ENCODE assay signal across 14 cellular contexts in genomic region chrX:152674652-152675051, GRCh38. TPM values are rescaled to one million over a fixed set of nuclear protein-coding genes. Genes with fewer than 3 reads are reported as not detected.
"Had no signal": no experiment of that assay in that cellular context is flagged by ENCODE, and none has a peak within 500 bp of the region (broad histone marks: within the 10 kb centered on the region; RNA-seq: fewer than 3 reads in every experiment).

No MANE protein-coding gene starts in this region.

RNA-seq across cellular contexts. Expression of gene MAGEA3, which starts 23.9 kb away (rescaled TPM):
- total RNA-seq: activated B cell treated with CpG ODN at 0.5 μM for 24 hours; activated CD4-positive, alpha-beta memory T cell treated with anti-CD3 and anti-CD28 coated beads for 36 hours; activated CD4-positive, alpha-beta memory T cell treated with anti-CD3 and anti-CD28 coated beads, Interleukin-2, amount 10 ng/mL, durations not matched to agents 7 days and 5 days; activated CD4-positive, alpha-beta T cell treated with anti-CD3 and anti-CD28 coated beads for 36 hours; activated CD4-positive, alpha-beta T cell treated with anti-CD3 and anti-CD28 coated beads, Interleukin-2, amount 10 ng/mL, durations not matched to agents 24 days and 14 days; activated CD4-positive, alpha-beta T cell treated with anti-CD3 and anti-CD28 coated beads, Interleukin-2, amount 10 ng/mL, durations not matched to agents 7 days and 5 days; activated CD8-positive, alpha-beta memory T cell treated with anti-CD3 and anti-CD28 coated beads for 36 hours; activated CD8-positive, alpha-beta memory T cell treated with anti-CD3 and anti-CD28 coated beads, Interleukin-2, amount 10 ng/mL, durations not matched to agents 7 days and 5 days; activated CD8-positive, alpha-beta T cell treated with anti-CD3 and anti-CD28 coated beads for 36 hours; activated CD8-positive, alpha-beta T cell treated with anti-CD3 and anti-CD28 coated beads, Interleukin-2, amount 10 ng/mL, durations not matched to agents 7 days and 5 days; T-helper 1 cell treated with Interleukin-12 subunit alpha and Interleukin-12 subunit beta and Interleukin-4 antibody, amounts not matched to agents 30 ng/mL and 1 ng/mL, for 36 hours; T-helper 17 cell; T-helper 2 cell treated with Interferon-gamma antibody and Interleukin-4, amounts not matched to agents 100 ng/mL and 5 ng/mL, for 36 hours had no signal

RNA-seq across cellular contexts. Expression of gene CSAG2, which starts 34.4 kb away (rescaled TPM):
- total RNA-seq: activated B cell treated with CpG ODN at 0.5 μM for 24 hours; activated CD4-positive, alpha-beta T cell treated with anti-CD3 and anti-CD28 coated beads, Interleukin-2, amount 10 ng/mL, durations not matched to agents 24 days and 14 days; activated CD8-positive, alpha-beta memory T cell treated with anti-CD3 and anti-CD28 coated beads for 36 hours; activated CD8-positive, alpha-beta T cell treated with anti-CD3 and anti-CD28 coated beads for 36 hours; activated CD8-positive, alpha-beta T cell treated with anti-CD3 and anti-CD28 coated beads, Interleukin-2, amount 10 ng/mL, durations not matched to agents 7 days and 5 days; T-helper 1 cell treated with Interleukin-12 subunit alpha and Interleukin-12 subunit beta and Interleukin-4 antibody, amounts not matched to agents 30 ng/mL and 1 ng/mL, for 36 hours; T-helper 17 cell; T-helper 2 cell treated with Interferon-gamma antibody and Interleukin-4, amounts not matched to agents 100 ng/mL and 5 ng/mL, for 36 hours; WTC11 had no signal

RNA-seq across cellular contexts. Expression of gene GABRQ, which starts 37.0 kb away (rescaled TPM):
- total RNA-seq: activated B cell treated with CpG ODN at 0.5 μM for 24 hours; activated CD4-positive, alpha-beta memory T cell treated with anti-CD3 and anti-CD28 coated beads for 36 hours; activated CD4-positive, alpha-beta memory T cell treated with anti-CD3 and anti-CD28 coated beads, Interleukin-2, amount 10 ng/mL, durations not matched to agents 7 days and 5 days; activated CD4-positive, alpha-beta T cell treated with anti-CD3 and anti-CD28 coated beads, Interleukin-2, amount 10 ng/mL, durations not matched to agents 24 days and 14 days; activated CD4-positive, alpha-beta T cell treated with anti-CD3 and anti-CD28 coated beads, Interleukin-2, amount 10 ng/mL, durations not matched to agents 7 days and 5 days; activated CD8-positive, alpha-beta memory T cell treated with anti-CD3 and anti-CD28 coated beads for 36 hours; activated CD8-positive, alpha-beta memory T cell treated with anti-CD3 and anti-CD28 coated beads, Interleukin-2, amount 10 ng/mL, durations not matched to agents 7 days and 5 days; activated CD8-positive, alpha-beta T cell treated with anti-CD3 and anti-CD28 coated beads for 36 hours; activated CD8-positive, alpha-beta T cell treated with anti-CD3 and anti-CD28 coated beads, Interleukin-2, amount 10 ng/mL, durations not matched to agents 7 days and 5 days; T-helper 17 cell had no signal

RNA-seq across cellular contexts. Expression of gene MAGEA2B, which starts 39.8 kb away (rescaled TPM):
- total RNA-seq: activated B cell treated with CpG ODN at 0.5 μM for 24 hours; activated CD4-positive, alpha-beta memory T cell treated with anti-CD3 and anti-CD28 coated beads for 36 hours; activated CD4-positive, alpha-beta memory T cell treated with anti-CD3 and anti-CD28 coated beads, Interleukin-2, amount 10 ng/mL, durations not matched to agents 7 days and 5 days; activated CD4-positive, alpha-beta T cell treated with anti-CD3 and anti-CD28 coated beads for 36 hours; activated CD4-positive, alpha-beta T cell treated with anti-CD3 and anti-CD28 coated beads, Interleukin-2, amount 10 ng/mL, durations not matched to agents 24 days and 14 days; activated CD4-positive, alpha-beta T cell treated with anti-CD3 and anti-CD28 coated beads, Interleukin-2, amount 10 ng/mL, durations not matched to agents 7 days and 5 days; activated CD8-positive, alpha-beta memory T cell treated with anti-CD3 and anti-CD28 coated beads for 36 hours; activated CD8-positive, alpha-beta memory T cell treated with anti-CD3 and anti-CD28 coated beads, Interleukin-2, amount 10 ng/mL, durations not matched to agents 7 days and 5 days; activated CD8-positive, alpha-beta T cell treated with anti-CD3 and anti-CD28 coated beads for 36 hours; activated CD8-positive, alpha-beta T cell treated with anti-CD3 and anti-CD28 coated beads, Interleukin-2, amount 10 ng/mL, durations not matched to agents 7 days and 5 days; T-helper 1 cell treated with Interleukin-12 subunit alpha and Interleukin-12 subunit beta and Interleukin-4 antibody, amounts not matched to agents 30 ng/mL and 1 ng/mL, for 36 hours; T-helper 17 cell; T-helper 2 cell treated with Interferon-gamma antibody and Interleukin-4, amounts not matched to agents 100 ng/mL and 5 ng/mL, for 36 hours had no signal

RNA-seq across cellular contexts. Expression of gene CSAG1, which starts 58.9 kb away (rescaled TPM):
- total RNA-seq: activated B cell treated with CpG ODN at 0.5 μM for 24 hours; activated CD4-positive, alpha-beta memory T cell treated with anti-CD3 and anti-CD28 coated beads for 36 hours; activated CD4-positive, alpha-beta memory T cell treated with anti-CD3 and anti-CD28 coated beads, Interleukin-2, amount 10 ng/mL, durations not matched to agents 7 days and 5 days; activated CD4-positive, alpha-beta T cell treated with anti-CD3 and anti-CD28 coated beads for 36 hours; activated CD4-positive, alpha-beta T cell treated with anti-CD3 and anti-CD28 coated beads, Interleukin-2, amount 10 ng/mL, durations not matched to agents 24 days and 14 days; activated CD4-positive, alpha-beta T cell treated with anti-CD3 and anti-CD28 coated beads, Interleukin-2, amount 10 ng/mL, durations not matched to agents 7 days and 5 days; activated CD8-positive, alpha-beta memory T cell treated with anti-CD3 and anti-CD28 coated beads for 36 hours; activated CD8-positive, alpha-beta memory T cell treated with anti-CD3 and anti-CD28 coated beads, Interleukin-2, amount 10 ng/mL, durations not matched to agents 7 days and 5 days; activated CD8-positive, alpha-beta T cell treated with anti-CD3 and anti-CD28 coated beads for 36 hours; activated CD8-positive, alpha-beta T cell treated with anti-CD3 and anti-CD28 coated beads, Interleukin-2, amount 10 ng/mL, durations not matched to agents 7 days and 5 days; T-helper 1 cell treated with Interleukin-12 subunit alpha and Interleukin-12 subunit beta and Interleukin-4 antibody, amounts not matched to agents 30 ng/mL and 1 ng/mL, for 36 hours; T-helper 17 cell; T-helper 2 cell treated with Interferon-gamma antibody and Interleukin-4, amounts not matched to agents 100 ng/mL and 5 ng/mL, for 36 hours had no signal
